ENCODE assay signal across 2 cellular contexts in the genomic region with DNA sequence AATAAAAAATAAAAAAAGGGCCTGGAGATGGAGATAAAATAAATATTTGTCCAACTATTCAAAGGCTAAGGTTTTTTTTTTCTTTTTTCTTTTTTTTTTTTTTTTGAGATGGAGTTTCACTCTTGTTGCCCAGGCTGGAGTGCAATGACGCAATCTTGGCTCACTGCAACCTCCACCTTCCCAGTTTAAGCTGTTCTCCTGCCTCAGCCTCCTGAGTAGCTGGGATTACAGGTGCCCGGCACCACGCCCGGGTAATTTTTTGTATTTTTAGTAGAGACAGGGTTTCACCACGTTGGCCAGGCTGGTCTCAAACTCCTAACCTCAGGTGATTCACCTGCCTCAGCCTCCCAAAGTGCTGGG.
TF ChIP-seq lines count a peak whose summit lies in the region.
"Not testable (repeated sequence)": the region's sequence is repeated elsewhere in the genome, so short reads cannot be mapped to it uniquely, and the experiment has no call there.

No MANE protein-coding gene starts in this region.

TF ChIP-seq in Ishikawa, 13 proteins besides CTCF, POLR2A, EP300 and RAD21:
- peak; percentile 79 for TF ChIP-seq CEBPB (IDR thresholded peaks at IDR 0.05)

TF ChIP-seq in K562, 482 proteins besides CTCF, POLR2A, EP300 and RAD21:
- TF ChIP-seq CEBPG (CRISPR knock-in tag; IDR thresholded peaks at IDR 0.05) (peak; percentile 24; the same call in 1 of the 2 replicates), CEBPG (tag; conservative IDR thresholded peaks at IDR 0.05 in 1 of 2, IDR thresholded peaks at IDR 0.05 in 1 of 2) (peak in 1 of 2 experiments; percentile 20; a peak in 1 of 4 replicates), CEBPB (tag; IDR thresholded peaks at IDR 0.05) (peak; percentile 58; the same call in 1 of the 2 replicates)
- TF ChIP-seq, protein P1, sequence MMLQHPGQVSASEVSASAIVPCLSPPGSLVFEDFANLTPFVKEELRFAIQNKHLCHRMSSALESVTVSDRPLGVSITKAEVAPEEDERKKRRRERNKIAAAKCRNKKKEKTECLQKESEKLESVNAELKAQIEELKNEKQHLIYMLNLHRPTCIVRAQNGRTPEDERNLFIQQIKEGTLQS (IDR thresholded peaks at IDR 0.05): peak; percentile 32; the same call in 1 of the 2 replicates
- TF ChIP-seq, protein P1 (CRISPR knock-in tag; conservative IDR thresholded peaks at IDR 0.05): not testable (repeated sequence)
TF ChIP-seq in K562: peak in this region for 3; not testable (repeated sequence) for 479.
